In genomic region chr1:30253361-30253760, GRCh38 we compare ENCODE assay signal across 5 cellular contexts.
"Had no signal": no experiment of that assay in that cellular context is flagged by ENCODE, and none has a peak within 500 bp of the region (broad histone marks: within the 10 kb centered on the region; RNA-seq: fewer than 3 reads in every experiment).

No MANE protein-coding gene starts in this region.

- H3K4me3 ChIP-seq: GM23338, K562 had no signal

- ATAC-seq: K562 had no signal

- H3K27ac Mint-ChIP-seq: GM23338 had no signal

- DNase-seq: HCEC 1CT, IMR-90, KG1 had no signal

- H3K9me3 Mint-ChIP-seq: GM23338 had no signal

- H2AFZ ChIP-seq: GM23338 had no signal

- H3K4me3 Mint-ChIP-seq: GM23338 had no signal

- H3K4me2 ChIP-seq: GM23338 had no signal
